ENCODE assay signal across 27 cellular contexts in genomic region chr12:125443316-125443715, GRCh38.
"Had no signal": no experiment of that assay in that cellular context is flagged by ENCODE, and none has a peak within 500 bp of the region (broad histone marks: within the 10 kb centered on the region; RNA-seq: fewer than 3 reads in every experiment).

No MANE protein-coding gene starts in this region.

- H3K27ac ChIP-seq: neutrophil, pancreas, psoas muscle, right lobe of liver, sigmoid colon, stomach, thoracic aorta, thyroid gland, tibial nerve, upper lobe of left lung, vagina had no signal

- H3K4me1 ChIP-seq: pancreas, psoas muscle, right lobe of liver, sigmoid colon, stomach, thyroid gland, tibial nerve, upper lobe of left lung, vagina had no signal

- H3K36me3 ChIP-seq: neutrophil, pancreas, right lobe of liver, sigmoid colon, stomach, thoracic aorta, thyroid gland, tibial nerve, upper lobe of left lung, vagina had no signal

- DNase-seq: naive B cell; natural killer cell; nucleus accumbens; pancreas; psoas muscle; right cardiac atrium; right lobe of liver; sigmoid colon; small intestine; stimulated activated CD4-positive, alpha-beta T cell treated with anti-CD3 and anti-CD28 coated beads, Interleukin-15, amount 100 ng/mL, for 24 hours; stimulated activated CD4-positive, alpha-beta T cell treated with anti-CD3 and anti-CD28 coated beads, Interleukin-2, amount 100 ng/mL, for 24 hours; stimulated activated CD4-positive, alpha-beta T cell treated with anti-CD3 and anti-CD28 coated beads, Interleukin-2, amount 100 ng/mL, for 48 hours; stimulated activated CD4-positive, alpha-beta T cell treated with anti-CD3 and anti-CD28 coated beads, Interleukin-4, amount 100 ng/mL, for 24 hours; stimulated activated naive B cell treated with anti-CD40 and anti-IgM and Interleukin-4, amounts not matched to agents 10 μg/mL and 1 μg/mL and 100 μg/mL, for 72 hours; stimulated activated naive CD4-positive, alpha-beta T cell treated with Interleukin-2 at 50 U/mL for 16 hours; stomach; thyroid gland; trophoblast cell; upper lobe of left lung had no signal

- H3K27me3 ChIP-seq: neutrophil, pancreas, right lobe of liver, sigmoid colon, stomach, thyroid gland, tibial nerve, upper lobe of left lung, vagina had no signal

- H3K9me3 Mint-ChIP-seq: nephron; stimulated activated effector memory CD8-positive, alpha-beta T cell treated with anti-CD3 and anti-CD28 coated beads, Interleukin-12 subunit alpha, Interleukin-12 subunit beta, amount 100 ng/mL, for 72 hours; stimulated activated naive CD8-positive, alpha-beta T cell treated with anti-CD3 and anti-CD28 coated beads, Interleukin-15, Interleukin-2, amounts not matched to agents 100 ng/mL and 50 ng/mL, for 24 hours had no signal

- H3K4me3 ChIP-seq: pancreas, psoas muscle, right lobe of liver, sigmoid colon, stomach, thoracic aorta, thyroid gland, tibial nerve, upper lobe of left lung, vagina had no signal

- H3K36me3 Mint-ChIP-seq: naive B cell; natural killer cell; stimulated activated effector memory CD8-positive, alpha-beta T cell treated with anti-CD3 and anti-CD28 coated beads, Interleukin-12 subunit alpha, Interleukin-12 subunit beta, amount 100 ng/mL, for 72 hours; stimulated activated naive B cell treated with anti-CD40 and anti-IgM and Interleukin-4, amounts not matched to agents 10 μg/mL and 1 μg/mL and 100 μg/mL, for 72 hours had no signal

- ATAC-seq: natural killer cell; pancreas; psoas muscle; right cardiac atrium; right lobe of liver; stimulated activated effector memory CD8-positive, alpha-beta T cell treated with anti-CD3 and anti-CD28 coated beads, Interleukin-12 subunit alpha, Interleukin-12 subunit beta, amount 100 ng/mL, for 72 hours; stimulated activated naive B cell treated with anti-CD40 and anti-IgM and Interleukin-4, amounts not matched to agents 10 μg/mL and 1 μg/mL and 100 μg/mL, for 72 hours had no signal

- H3K27me3 Mint-ChIP-seq: progenitor cell of endocrine pancreas had no signal

- H3K9me3 ChIP-seq: neutrophil, pancreas, right lobe of liver, thoracic aorta, thyroid gland, vagina had no signal

- H3K4me1 Mint-ChIP-seq: naive B cell; natural killer cell; nephron; stimulated activated effector memory CD8-positive, alpha-beta T cell treated with anti-CD3 and anti-CD28 coated beads, Interleukin-12 subunit alpha, Interleukin-12 subunit beta, amount 100 ng/mL, for 72 hours; stimulated activated naive B cell treated with anti-CD40 and anti-IgM and Interleukin-4, amounts not matched to agents 10 μg/mL and 1 μg/mL and 100 μg/mL, for 72 hours had no signal

- H3K27ac Mint-ChIP-seq: naive B cell; natural killer cell; nephron; progenitor cell of endocrine pancreas; stimulated activated effector memory CD8-positive, alpha-beta T cell treated with anti-CD3 and anti-CD28 coated beads, Interleukin-12 subunit alpha, Interleukin-12 subunit beta, amount 100 ng/mL, for 72 hours; stimulated activated naive B cell treated with anti-CD40 and anti-IgM and Interleukin-4, amounts not matched to agents 10 μg/mL and 1 μg/mL and 100 μg/mL, for 72 hours; stimulated activated naive CD8-positive, alpha-beta T cell treated with anti-CD3 and anti-CD28 coated beads, Interleukin-15, Interleukin-2, amounts not matched to agents 100 ng/mL and 50 ng/mL, for 24 hours had no signal

- H3K4me3 Mint-ChIP-seq: naive B cell; natural killer cell; nephron; stimulated activated effector memory CD8-positive, alpha-beta T cell treated with anti-CD3 and anti-CD28 coated beads, Interleukin-12 subunit alpha, Interleukin-12 subunit beta, amount 100 ng/mL, for 72 hours; stimulated activated naive B cell treated with anti-CD40 and anti-IgM and Interleukin-4, amounts not matched to agents 10 μg/mL and 1 μg/mL and 100 μg/mL, for 72 hours; stimulated activated naive CD8-positive, alpha-beta T cell treated with anti-CD3 and anti-CD28 coated beads, Interleukin-15, Interleukin-2, amounts not matched to agents 100 ng/mL and 50 ng/mL, for 24 hours had no signal
